1 cellular context compared by ENCODE assay signal in genomic region chr10:104327745-104328635, GRCh38.
TF ChIP-seq lines count a peak whose summit lies in the region.

No MANE protein-coding gene starts in this region.

TF ChIP-seq in K562, 482 proteins besides CTCF, POLR2A, EP300 and RAD21:
- TF ChIP-seq RBFOX2 (IDR thresholded peaks at IDR 0.05; ENCODE audit: low read depth, low read length) (peak; percentile 59), ADNP (tag; IDR thresholded peaks at IDR 0.05) (no peak), POLR2G (IDR thresholded peaks at IDR 0.05; ENCODE audit: low read depth, low read length) (peak; percentile 49), NFATC3 (IDR thresholded peaks at IDR 0.05) (no peak)
